ENCODE assay signal across 24 cellular contexts in genomic region chr1:226119169-226119568, GRCh38.
"Had no signal": no experiment of that assay in that cellular context is flagged by ENCODE, and none has a peak within 500 bp of the region (broad histone marks: within the 10 kb centered on the region; RNA-seq: fewer than 3 reads in every experiment).

No MANE protein-coding gene starts in this region.

- H3K36me3 Mint-ChIP-seq: activated naive CD8-positive, alpha-beta T cell; mesothelial cell of epicardium; natural killer cell had no signal

- H3K27me3 ChIP-seq: adrenal gland, ascending aorta, brain microvascular endothelial cell, foreskin keratinocyte, hepatocyte, right lobe of liver, testis, upper lobe of left lung had no signal

- H3K36me3 ChIP-seq: adrenal gland, ascending aorta, brain microvascular endothelial cell, left ventricle myocardium inferior, right lobe of liver, upper lobe of left lung, WERI-Rb-1 had no signal

- H3K4me3 ChIP-seq: adrenal gland, ascending aorta, hepatocyte, left ventricle myocardium inferior, right lobe of liver, skin epidermis, testis, upper lobe of left lung had no signal

- H3K27me3 Mint-ChIP-seq: activated naive CD8-positive, alpha-beta T cell had no signal

- DNase-seq: activated CD4-positive, alpha-beta T cell treated with anti-CD3 and anti-CD28 coated beads for 1 hour; activated CD4-positive, alpha-beta T cell treated with anti-CD3 and anti-CD28 coated beads, Interleukin-2, amount 50 U/mL, for 1 hour; activated CD8-positive, alpha-beta T cell treated with anti-CD3 and anti-CD28 coated beads, Interleukin-2, amount 10 ng/mL, durations not matched to agents 7 days and 5 days; adrenal gland; brain microvascular endothelial cell; caudate nucleus; effector CD4-positive, alpha-beta T cell; foreskin keratinocyte; left ventricle myocardium inferior; natural killer cell; occipital lobe; right lobe of liver; stimulated activated CD4-positive, alpha-beta T cell treated with anti-CD3 and anti-CD28 coated beads, Interleukin-2, amount 100 ng/mL, for 24 hours; testis; upper lobe of left lung; WERI-Rb-1 had no signal

- H3K4me3 Mint-ChIP-seq: activated CD8-positive, alpha-beta T cell treated with anti-CD3 and anti-CD28 coated beads, Interleukin-2, amount 10 ng/mL, durations not matched to agents 7 days and 5 days; activated T-helper 1 cell treated with anti-CD3 and anti-CD28 coated beads, Interleukin-12 subunit alpha, Interleukin-12 subunit beta, Interleukin-2, Interleukin-4 antibody, amounts not matched to agents 30 ng/mL and 10 ng/mL and 1 ng/mL, durations not matched to agents 14 hours and 24 hours and 36 hours; dendritic cell treated with granulocyte-macrophage colony-stimulating factor and Interleukin-4, amounts not matched to agents 40 ng/mL and 50 ng/mL, for 4 days; mesothelial cell of epicardium; natural killer cell had no signal

- H3K9me3 Mint-ChIP-seq: activated T-helper 1 cell treated with anti-CD3 and anti-CD28 coated beads, Interleukin-12 subunit alpha, Interleukin-12 subunit beta, Interleukin-2, Interleukin-4 antibody, amounts not matched to agents 30 ng/mL and 10 ng/mL and 1 ng/mL, durations not matched to agents 14 hours and 24 hours and 36 hours; dendritic cell treated with granulocyte-macrophage colony-stimulating factor and Interleukin-4, amounts not matched to agents 40 ng/mL and 50 ng/mL, for 4 days; mesothelial cell of epicardium; natural killer cell; stimulated activated effector memory CD8-positive, alpha-beta T cell treated with anti-CD3 and anti-CD28 coated beads, Interleukin-12 subunit alpha, Interleukin-12 subunit beta, amount 100 ng/mL, for 72 hours had no signal

- ATAC-seq: activated CD8-positive, alpha-beta T cell treated with anti-CD3 and anti-CD28 coated beads, Interleukin-2, amount 10 ng/mL, durations not matched to agents 7 days and 5 days; foreskin keratinocyte; natural killer cell; right lobe of liver; stimulated activated effector memory CD8-positive, alpha-beta T cell treated with anti-CD3 and anti-CD28 coated beads, Interleukin-12 subunit alpha, Interleukin-12 subunit beta, amount 100 ng/mL, for 72 hours had no signal

- H3K27ac Mint-ChIP-seq: activated CD8-positive, alpha-beta T cell treated with anti-CD3 and anti-CD28 coated beads, Interleukin-2, amount 10 ng/mL, durations not matched to agents 7 days and 5 days; activated naive CD8-positive, alpha-beta T cell; activated T-helper 1 cell treated with anti-CD3 and anti-CD28 coated beads, Interleukin-12 subunit alpha, Interleukin-12 subunit beta, Interleukin-2, Interleukin-4 antibody, amounts not matched to agents 30 ng/mL and 10 ng/mL and 1 ng/mL, durations not matched to agents 14 hours and 24 hours and 36 hours; dendritic cell treated with granulocyte-macrophage colony-stimulating factor and Interleukin-4, amounts not matched to agents 40 ng/mL and 50 ng/mL, for 4 days; mesothelial cell of epicardium; natural killer cell; stimulated activated effector memory CD8-positive, alpha-beta T cell treated with anti-CD3 and anti-CD28 coated beads, Interleukin-12 subunit alpha, Interleukin-12 subunit beta, amount 100 ng/mL, for 72 hours had no signal
